1 cellular context compared by ENCODE assay signal in genomic region chr15:65516997-65517865, GRCh38.
TF ChIP-seq lines count a peak whose summit lies in the region.

Gene DPP8 (minus strand): TSS chr15:65517689. CDS start chr15:65512553, 5,136 bp downstream.

TF ChIP-seq in GM12878, 131 proteins besides CTCF, POLR2A, EP300 and RAD21 (continued from another document and continues in another):
- TF ChIP-seq ZBTB11 (CRISPR knock-in tag; IDR thresholded peaks at IDR 0.05) (peak; percentile 67), ASH2L (IDR thresholded peaks at IDR 0.05; ENCODE audit: borderline replicate concordance, low read depth) (peak; percentile 100), NR2C1 (IDR thresholded peaks at IDR 0.05) (peak; percentile 96), SPI1 (IDR thresholded peaks at IDR 0.05; ENCODE audit: borderline replicate concordance, insufficient read depth, low read depth, low read length) (peak; percentile 38; the same call in 1 of the 2 replicates), MYB (IDR thresholded peaks at IDR 0.05; ENCODE audit: borderline replicate concordance, low read depth, low read length) (peak; percentile 67; the same call in 1 of the 2 replicates), POLR2AphosphoS5 (IDR thresholded peaks at IDR 0.05; ENCODE audit: low read length) (peak; percentile 94), MTA2 (IDR thresholded peaks at IDR 0.05; ENCODE audit: low read depth) (peak; percentile 58), SMAD5 (IDR thresholded peaks at IDR 0.05; ENCODE audit: low read depth) (peak; percentile 91), ZBTB33 (IDR thresholded peaks at IDR 0.05) (no peak), HDGF (IDR thresholded peaks at IDR 0.05) (peak; percentile 56; the same call in 1 of the 2 replicates), RFX5 (IDR thresholded peaks at IDR 0.05; ENCODE audit: low read depth, low read length) (0 out of 2 replicates have a peak, but pooled peaks have one; percentile 22), NFYA (IDR thresholded peaks at IDR 0.05; ENCODE audit: borderline replicate concordance, low read depth, low read length) (no peak), RELA (IDR thresholded peaks at IDR 0.05; ENCODE audit: borderline replicate concordance, partially characterized antibody) (peak; percentile 20), CHD2 (IDR thresholded peaks at IDR 0.05; ENCODE audit: borderline replicate concordance, low read depth, low read length) (peak; percentile 77; the same call in 1 of the 2 replicates), ZZZ3 (IDR thresholded peaks at IDR 0.05; ENCODE audit: control insufficient read depth, insufficient read length, low read depth) (no peak), RELB (IDR thresholded peaks at IDR 0.05; ENCODE audit: low read depth) (peak; percentile 90), RBBP5 (conservative IDR thresholded peaks at IDR 0.05) (peak; percentile 99), ATF3 (IDR thresholded peaks at IDR 0.05; ENCODE audit: borderline replicate concordance, extremely low read depth, low read depth, low read length) (no peak), SKIL (IDR thresholded peaks at IDR 0.05; ENCODE audit: low read depth, poor library complexity, severe bottlenecking) (no peak), PKNOX1 (IDR thresholded peaks at IDR 0.05) (0 out of 2 replicates have a peak, but pooled peaks have one; percentile 46), ZBTB40 (IDR thresholded peaks at IDR 0.05; ENCODE audit: borderline replicate concordance) (peak; percentile 93), MAX (IDR thresholded peaks at IDR 0.05; ENCODE audit: low read depth, low read length) (peak; percentile 45; the same call in 1 of the 2 replicates), E4F1 (IDR thresholded peaks at IDR 0.05; ENCODE audit: borderline replicate concordance, partially characterized antibody) (peak; percentile 71), ZBED1 (IDR thresholded peaks at IDR 0.05; ENCODE audit: borderline replicate concordance) (peak; percentile 71; the same call in 1 of the 2 replicates), SMAD1 (IDR thresholded peaks at IDR 0.05; ENCODE audit: low read depth, partially characterized antibody) (no peak), ZNF687 (IDR thresholded peaks at IDR 0.05) (peak; percentile 53), SRF (IDR thresholded peaks at IDR 0.05; ENCODE audit: low read depth in 2 of 2, low read length in 2 of 2) (peak; percentile 1 to 65; a peak in 2 of 4 replicates)
